ENCODE assay signal across 25 cellular contexts in the genomic region with DNA sequence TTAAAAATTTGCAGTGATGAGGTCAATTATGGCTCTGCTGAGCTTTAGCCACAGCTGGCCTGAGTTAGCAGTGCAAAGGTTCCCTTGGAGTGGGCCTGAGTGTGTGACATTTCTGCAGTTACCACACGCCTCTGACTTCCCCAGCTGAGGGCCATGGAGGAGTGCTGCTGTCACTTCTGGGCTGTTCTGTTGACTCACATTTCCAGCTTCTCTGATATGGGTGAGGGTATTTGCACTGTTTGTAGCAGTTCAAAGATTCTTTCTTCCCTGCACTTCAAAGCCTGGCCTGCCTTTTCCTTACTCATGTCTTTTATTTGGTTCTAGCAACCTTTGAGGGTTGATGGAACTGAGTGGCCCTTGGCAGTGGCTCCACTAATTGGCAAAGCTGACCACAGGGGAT.
"Had no signal": no experiment of that assay in that cellular context is flagged by ENCODE, and none has a peak within 500 bp of the region (broad histone marks: within the 10 kb centered on the region; RNA-seq: fewer than 3 reads in every experiment).

No MANE protein-coding gene starts in this region.

- H3K9me3 ChIP-seq: colonic mucosa, esophagus muscularis mucosa, prostate gland, testis, uterus had no signal

- H3K4me3 Mint-ChIP-seq: activated B cell treated with CpG ODN at 0.5 μM for 24 hours; activated CD4-positive, alpha-beta memory T cell treated with anti-CD3 and anti-CD28 coated beads, Interleukin-2, amount 10 ng/mL, durations not matched to agents 7 days and 5 days; activated naive CD4-positive, alpha-beta T cell treated with anti-CD3 and anti-CD28 coated beads, Interleukin-2, amount 50 U/mL, for 24 hours; activated T-helper 1 cell treated with anti-CD3 and anti-CD28 coated beads, Interleukin-12 subunit alpha, Interleukin-12 subunit beta, Interleukin-2, Interleukin-4 antibody, amounts not matched to agents 30 ng/mL and 10 ng/mL and 1 ng/mL, durations not matched to agents 14 hours and 24 hours and 36 hours; effector memory CD8-positive, alpha-beta T cell; immature natural killer cell; natural killer cell had no signal

- H3K27ac Mint-ChIP-seq: activated B cell treated with CpG ODN at 0.5 μM for 24 hours; activated CD4-positive, alpha-beta memory T cell treated with anti-CD3 and anti-CD28 coated beads, Interleukin-2, amount 10 ng/mL, durations not matched to agents 7 days and 5 days; activated naive CD4-positive, alpha-beta T cell treated with anti-CD3 and anti-CD28 coated beads, Interleukin-2, amount 50 U/mL, for 24 hours; activated T-helper 1 cell treated with anti-CD3 and anti-CD28 coated beads, Interleukin-12 subunit alpha, Interleukin-12 subunit beta, Interleukin-2, Interleukin-4 antibody, amounts not matched to agents 30 ng/mL and 10 ng/mL and 1 ng/mL, durations not matched to agents 14 hours and 24 hours and 36 hours; effector memory CD8-positive, alpha-beta T cell; immature natural killer cell; natural killer cell had no signal

- H3K4me1 Mint-ChIP-seq: activated B cell treated with CpG ODN at 0.5 μM for 24 hours; activated CD4-positive, alpha-beta memory T cell treated with anti-CD3 and anti-CD28 coated beads, Interleukin-2, amount 10 ng/mL, durations not matched to agents 7 days and 5 days; activated naive CD4-positive, alpha-beta T cell treated with anti-CD3 and anti-CD28 coated beads, Interleukin-2, amount 50 U/mL, for 24 hours; immature natural killer cell; natural killer cell had no signal

- H3K27me3 Mint-ChIP-seq: activated B cell treated with CpG ODN at 0.5 μM for 24 hours; activated naive CD4-positive, alpha-beta T cell treated with anti-CD3 and anti-CD28 coated beads, Interleukin-2, amount 50 U/mL, for 24 hours; effector memory CD8-positive, alpha-beta T cell had no signal

- H3K27ac ChIP-seq: colonic mucosa, esophagus muscularis mucosa, prostate gland, testis, uterus had no signal

- H3K9me3 Mint-ChIP-seq: activated B cell treated with CpG ODN at 0.5 μM for 24 hours; activated CD4-positive, alpha-beta memory T cell treated with anti-CD3 and anti-CD28 coated beads, Interleukin-2, amount 10 ng/mL, durations not matched to agents 7 days and 5 days; activated naive CD4-positive, alpha-beta T cell treated with anti-CD3 and anti-CD28 coated beads, Interleukin-2, amount 50 U/mL, for 24 hours; activated T-helper 1 cell treated with anti-CD3 and anti-CD28 coated beads, Interleukin-12 subunit alpha, Interleukin-12 subunit beta, Interleukin-2, Interleukin-4 antibody, amounts not matched to agents 30 ng/mL and 10 ng/mL and 1 ng/mL, durations not matched to agents 14 hours and 24 hours and 36 hours; effector memory CD8-positive, alpha-beta T cell; immature natural killer cell; natural killer cell had no signal

- ATAC-seq: effector memory CD8-positive, alpha-beta T cell; left ventricle myocardium superior; natural killer cell; right cardiac atrium had no signal

- H3K36me3 Mint-ChIP-seq: activated naive CD4-positive, alpha-beta T cell treated with anti-CD3 and anti-CD28 coated beads, Interleukin-2, amount 50 U/mL, for 24 hours; immature natural killer cell; natural killer cell had no signal

- H3K4me1 ChIP-seq: colonic mucosa, esophagus muscularis mucosa, prostate gland, testis, uterus had no signal

- DNase-seq: activated B cell treated with CpG ODN at 0.5 μM for 24 hours; activated CD4-positive, alpha-beta memory T cell treated with anti-CD3 and anti-CD28 coated beads, Interleukin-2, amount 10 ng/mL, durations not matched to agents 7 days and 5 days; activated CD4-positive, alpha-beta T cell treated with anti-CD3 and anti-CD28 coated beads for 4 hours; activated gamma-delta T cell treated with Interleukin-2 at 50 U/mL for 16 hours; aorta; central memory CD4-positive, alpha-beta T cell; colonic mucosa; dorsolateral prefrontal cortex; effector memory CD8-positive, alpha-beta T cell; immature natural killer cell; left ventricle myocardium superior; mammary epithelial cell; midbrain; natural killer cell; right cardiac atrium; stimulated activated CD4-positive, alpha-beta T cell treated with anti-CD3 and anti-CD28 coated beads, Interleukin-1b, Interleukin-23, amount 100 ng/mL, for 48 hours; T-helper 9 cell; testis; trophoblast cell; uterus had no signal

- H3K4me3 ChIP-seq: colonic mucosa, dorsolateral prefrontal cortex, esophagus muscularis mucosa, prostate gland, skin epidermis, testis, uterus had no signal

- H3K36me3 ChIP-seq: colonic mucosa, esophagus muscularis mucosa, prostate gland, uterus had no signal

- H3K27me3 ChIP-seq: esophagus muscularis mucosa, testis, uterus had no signal
